Comparison of ENCODE assay signal across 16 cellular contexts in the genomic region with DNA sequence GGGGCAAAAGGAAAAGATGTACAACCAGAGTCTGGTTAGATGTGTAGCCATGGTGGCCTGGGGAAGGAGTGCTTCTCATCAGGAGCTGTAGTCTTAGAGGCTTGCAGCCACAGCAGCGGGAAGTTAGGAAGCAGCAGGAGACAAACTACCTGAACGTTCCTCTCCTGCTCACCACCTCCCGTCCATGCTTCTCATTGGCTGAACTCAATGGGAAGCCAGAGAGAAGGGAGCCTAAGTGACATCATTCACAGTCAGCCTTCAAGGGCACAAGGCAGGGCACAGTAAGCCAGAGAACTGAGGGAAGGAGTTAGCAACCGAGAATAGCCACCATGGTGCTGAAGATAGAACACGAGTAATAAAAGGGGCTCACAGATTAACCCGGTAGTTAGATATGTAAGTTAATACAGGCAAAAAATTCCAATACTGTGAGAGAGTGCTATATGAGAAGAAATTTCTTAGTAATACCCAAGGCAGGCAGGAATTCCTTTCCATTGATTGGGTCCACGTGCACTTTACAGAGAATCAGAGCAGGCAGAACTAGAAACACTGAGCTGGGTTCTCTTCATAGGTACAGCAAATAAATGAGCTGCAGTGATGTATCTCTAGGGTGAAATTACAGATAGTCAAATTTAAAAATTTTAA.
"Had no signal": no experiment of that assay in that cellular context is flagged by ENCODE, and none has a peak within 500 bp of the region (broad histone marks: within the 10 kb centered on the region; RNA-seq: fewer than 3 reads in every experiment).

No MANE protein-coding gene starts in this region.

- H3K27ac Mint-ChIP-seq: activated B cell treated with CpG ODN at 0.5 μM for 24 hours; activated CD8-positive, alpha-beta T cell treated with anti-CD3 and anti-CD28 coated beads for 36 hours; activated naive CD4-positive, alpha-beta T cell treated with anti-CD3 and anti-CD28 coated beads, Interleukin-2, amount 50 U/mL, for 24 hours; natural killer cell; stimulated activated naive CD8-positive, alpha-beta T cell treated with anti-CD3 and anti-CD28 coated beads, Interleukin-15, Interleukin-2, amounts not matched to agents 100 ng/mL and 50 ng/mL, for 24 hours; T-helper 17 cell had no signal

- H3K4me3 ChIP-seq: dorsolateral prefrontal cortex, esophagus muscularis mucosa, hepatocyte, left lung had no signal

- H3K36me3 ChIP-seq: esophagus muscularis mucosa, left lung had no signal

- H3K4me3 Mint-ChIP-seq: activated B cell treated with CpG ODN at 0.5 μM for 24 hours; activated CD8-positive, alpha-beta T cell treated with anti-CD3 and anti-CD28 coated beads for 36 hours; activated naive CD4-positive, alpha-beta T cell treated with anti-CD3 and anti-CD28 coated beads, Interleukin-2, amount 50 U/mL, for 24 hours; natural killer cell; stimulated activated naive CD8-positive, alpha-beta T cell treated with anti-CD3 and anti-CD28 coated beads, Interleukin-15, Interleukin-2, amounts not matched to agents 100 ng/mL and 50 ng/mL, for 24 hours; T-helper 17 cell had no signal

- H3K27ac ChIP-seq: dorsolateral prefrontal cortex, esophagus muscularis mucosa, hepatocyte, left lung had no signal

- H3K36me3 Mint-ChIP-seq: activated naive CD4-positive, alpha-beta T cell treated with anti-CD3 and anti-CD28 coated beads, Interleukin-2, amount 50 U/mL, for 24 hours; natural killer cell had no signal

- H3K9me3 Mint-ChIP-seq: activated CD8-positive, alpha-beta T cell treated with anti-CD3 and anti-CD28 coated beads for 36 hours; activated naive CD4-positive, alpha-beta T cell treated with anti-CD3 and anti-CD28 coated beads, Interleukin-2, amount 50 U/mL, for 24 hours had no signal

- H3K4me1 ChIP-seq: esophagus muscularis mucosa, left lung had no signal

- H3K4me2 ChIP-seq: hepatocyte had no signal

- H3K79me2 ChIP-seq: hepatocyte had no signal

- H3K4me1 Mint-ChIP-seq: activated B cell treated with CpG ODN at 0.5 μM for 24 hours; activated naive CD4-positive, alpha-beta T cell treated with anti-CD3 and anti-CD28 coated beads, Interleukin-2, amount 50 U/mL, for 24 hours; natural killer cell; T-helper 17 cell had no signal

- H3K9me3 ChIP-seq: esophagus muscularis mucosa, left lung had no signal

- FAIRE-seq: small intestine had no signal

- ATAC-seq: activated CD8-positive, alpha-beta T cell treated with anti-CD3 and anti-CD28 coated beads for 36 hours; left lung; natural killer cell; right cardiac atrium; T-helper 17 cell had no signal

- H3K27me3 Mint-ChIP-seq: activated B cell treated with CpG ODN at 0.5 μM for 24 hours; activated CD8-positive, alpha-beta T cell treated with anti-CD3 and anti-CD28 coated beads for 36 hours; activated naive CD4-positive, alpha-beta T cell treated with anti-CD3 and anti-CD28 coated beads, Interleukin-2, amount 50 U/mL, for 24 hours; stimulated activated naive CD8-positive, alpha-beta T cell treated with anti-CD3 and anti-CD28 coated beads, Interleukin-15, Interleukin-2, amounts not matched to agents 100 ng/mL and 50 ng/mL, for 24 hours; T-helper 17 cell had no signal

- H3K27me3 ChIP-seq: esophagus muscularis mucosa, hepatocyte, left lung had no signal

- H2AFZ ChIP-seq: hepatocyte had no signal

- DNase-seq: activated B cell treated with CpG ODN at 0.5 μM for 24 hours; activated CD4-positive, alpha-beta T cell treated with anti-CD3 and anti-CD28 coated beads for 48 hours; activated CD8-positive, alpha-beta T cell treated with anti-CD3 and anti-CD28 coated beads for 36 hours; activated effector memory CD4-positive, alpha-beta T cell treated with anti-CD3 and anti-CD28 coated beads, Interleukin-2, amount 50 U/mL, for 16 hours; activated T-cell treated with anti-CD3 and anti-CD28 coated beads, Interleukin-2, amount 50 U/mL, for 48 hours; dorsolateral prefrontal cortex; left lung; mammary epithelial cell; natural killer cell; right cardiac atrium; small intestine; T-helper 17 cell had no signal
